2 cellular contexts compared by ENCODE assay signal in genomic region chr1:161217831-161218230, GRCh38.
TF ChIP-seq lines count a peak whose summit lies in the region.

No MANE protein-coding gene starts in this region.

TF ChIP-seq in HEK293, 187 proteins besides CTCF, POLR2A, EP300 and RAD21:
- 0 out of 2 replicates have a peak, but pooled peaks have one; percentile 48 for TF ChIP-seq ZNF223 (tag by site-specific recombination; IDR thresholded peaks at IDR 0.05)
- no peak for TF ChIP-seq PRDM6 (tag by site-specific recombination; IDR thresholded peaks at IDR 0.05)
- TF ChIP-seq ZNF221 (tag by site-specific recombination; IDR thresholded peaks at IDR 0.05; ENCODE audit: borderline replicate concordance) = no peak
- no peak for TF ChIP-seq INSM2 (tag by site-specific recombination; IDR thresholded peaks at IDR 0.05)
- no peak for TF ChIP-seq REST (tag by site-specific recombination; IDR thresholded peaks at IDR 0.05)
- no peak for TF ChIP-seq ZNF449 (tag by site-specific recombination; IDR thresholded peaks at IDR 0.05)
- no peak for TF ChIP-seq GLI2 (tag by site-specific recombination; IDR thresholded peaks at IDR 0.05; ENCODE audit: borderline replicate concordance, low read depth)
- TF ChIP-seq ZNF23 (tag by site-specific recombination; IDR thresholded peaks at IDR 0.05; ENCODE audit: borderline replicate concordance) = no peak

TF ChIP-seq in HepG2, 621 proteins besides CTCF, POLR2A, EP300 and RAD21:
- TF ChIP-seq POLR2G (IDR thresholded peaks at IDR 0.05; ENCODE audit: low read depth, low read length) (peak; percentile 4), ZKSCAN8 (CRISPR knock-in tag; IDR thresholded peaks at IDR 0.05; ENCODE audit: borderline replicate concordance) (no peak), KLF12 (CRISPR knock-in tag; IDR thresholded peaks at IDR 0.05; ENCODE audit: borderline replicate concordance) (no peak), GABPB1 (CRISPR knock-in tag; IDR thresholded peaks at IDR 0.05) (no peak), FLYWCH1 (CRISPR knock-in tag; IDR thresholded peaks at IDR 0.05) (no peak), KLF13 (CRISPR knock-in tag; IDR thresholded peaks at IDR 0.05) (no peak), MYPOP (CRISPR knock-in tag; IDR thresholded peaks at IDR 0.05) (peak; percentile 39; the same call in 1 of the 2 replicates), ZNF678 (CRISPR knock-in tag; IDR thresholded peaks at IDR 0.05) (no peak), ZNF12 (CRISPR knock-in tag; IDR thresholded peaks at IDR 0.05) (no peak), ZSCAN31 (CRISPR knock-in tag; IDR thresholded peaks at IDR 0.05; ENCODE audit: low read depth) (0 out of 2 replicates have a peak, but pooled peaks have one; percentile 7), ZNF263 (CRISPR knock-in tag; IDR thresholded peaks at IDR 0.05) (peak; percentile 30; the same call in 1 of the 2 replicates), CCDC6 (CRISPR knock-in tag; IDR thresholded peaks at IDR 0.05) (0 out of 2 replicates have a peak, but pooled peaks have one; percentile 37), ZNF274 (CRISPR knock-in tag; IDR thresholded peaks at IDR 0.05) (0 out of 2 replicates have a peak, but pooled peaks have one; percentile 8), RARA (CRISPR knock-in tag; IDR thresholded peaks at IDR 0.05) (no peak)
TF ChIP-seq in HepG2: peak in this region for 6.
